15 cellular contexts compared by ENCODE assay signal in the genomic region with DNA sequence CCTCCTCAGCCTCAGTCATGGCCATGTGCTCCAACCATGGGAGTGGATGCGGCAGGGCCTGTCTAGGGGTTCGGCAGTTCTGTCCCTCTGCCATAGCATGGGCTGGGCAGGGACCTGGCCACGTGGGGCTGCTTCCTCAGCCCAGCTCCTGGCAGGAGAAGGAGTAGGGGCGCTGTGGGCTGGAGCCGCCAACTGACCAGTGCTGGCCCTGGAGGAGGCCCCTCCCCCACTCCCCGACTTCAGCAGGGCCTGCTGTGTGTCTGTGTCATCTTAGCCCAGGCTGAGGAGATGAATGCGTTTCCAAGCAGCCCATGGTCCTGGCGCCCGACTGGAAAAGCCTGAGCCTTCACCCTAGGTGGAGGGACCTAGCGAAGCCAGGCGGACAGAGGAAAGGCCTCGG.
"Had no signal": no experiment of that assay in that cellular context is flagged by ENCODE, and none has a peak within 500 bp of the region (broad histone marks: within the 10 kb centered on the region; RNA-seq: fewer than 3 reads in every experiment).

No MANE protein-coding gene starts in this region.

- H3K36me3 Mint-ChIP-seq: activated naive CD4-positive, alpha-beta T cell treated with anti-CD3 and anti-CD28 coated beads, Interleukin-2, amount 50 U/mL, for 24 hours; natural killer cell treated with Interleukin-12 subunit alpha and Interleukin-12 subunit beta and Interleukin-15 and Interleukin-18, amount 100 ng/mL, for 72 hours had no signal

- H3K9me3 ChIP-seq: left lung, thoracic aorta had no signal

- H3K9me3 Mint-ChIP-seq: activated naive CD4-positive, alpha-beta T cell treated with anti-CD3 and anti-CD28 coated beads, Interleukin-2, amount 50 U/mL, for 24 hours; activated T-helper 17 cell treated with anti-CD3 and anti-CD28 coated beads, Interleukin-2, amount 50 U/mL, for 72 hours; natural killer cell treated with Interleukin-12 subunit alpha and Interleukin-12 subunit beta and Interleukin-15 and Interleukin-18, amount 100 ng/mL, for 72 hours had no signal

- ATAC-seq: activated T-helper 17 cell treated with anti-CD3 and anti-CD28 coated beads, Interleukin-2, amount 50 U/mL, for 72 hours; left lung; natural killer cell treated with Interleukin-12 subunit alpha and Interleukin-12 subunit beta and Interleukin-15 and Interleukin-18, amount 100 ng/mL, for 72 hours had no signal

- H3K27me3 Mint-ChIP-seq: activated naive CD4-positive, alpha-beta T cell treated with anti-CD3 and anti-CD28 coated beads, Interleukin-2, amount 50 U/mL, for 24 hours; activated T-helper 17 cell treated with anti-CD3 and anti-CD28 coated beads, Interleukin-2, amount 50 U/mL, for 72 hours; natural killer cell treated with Interleukin-12 subunit alpha and Interleukin-12 subunit beta and Interleukin-15 and Interleukin-18, amount 100 ng/mL, for 72 hours had no signal

- DNase-seq: activated CD4-positive, alpha-beta T cell treated with anti-CD3 and anti-CD28 coated beads for 4 hours; activated CD8-positive, alpha-beta memory T cell treated with anti-CD3 and anti-CD28 coated beads for 24 hours; activated T-cell treated with anti-CD3 and anti-CD28 coated beads for 4 hours; amniotic stem cell; brain microvascular endothelial cell; foreskin melanocyte; left lung; stimulated activated CD4-positive, alpha-beta T cell treated with anti-CD3 and anti-CD28 coated beads, Interleukin-2, amount 100 ng/mL, for 48 hours; stimulated activated naive CD4-positive, alpha-beta T cell treated with Interleukin-2 at 50 U/mL for 16 hours; T-helper 1 cell had no signal

- H3K27me3 ChIP-seq: brain microvascular endothelial cell, left lung had no signal

- H3K27ac Mint-ChIP-seq: activated naive CD4-positive, alpha-beta T cell treated with anti-CD3 and anti-CD28 coated beads, Interleukin-2, amount 50 U/mL, for 24 hours; activated T-helper 17 cell treated with anti-CD3 and anti-CD28 coated beads, Interleukin-2, amount 50 U/mL, for 72 hours; natural killer cell treated with Interleukin-12 subunit alpha and Interleukin-12 subunit beta and Interleukin-15 and Interleukin-18, amount 100 ng/mL, for 72 hours had no signal

- H3K27ac ChIP-seq: brain microvascular endothelial cell, left lung, thoracic aorta, VCaP had no signal

- H3K4me3 Mint-ChIP-seq: activated naive CD4-positive, alpha-beta T cell treated with anti-CD3 and anti-CD28 coated beads, Interleukin-2, amount 50 U/mL, for 24 hours; activated T-helper 17 cell treated with anti-CD3 and anti-CD28 coated beads, Interleukin-2, amount 50 U/mL, for 72 hours; natural killer cell treated with Interleukin-12 subunit alpha and Interleukin-12 subunit beta and Interleukin-15 and Interleukin-18, amount 100 ng/mL, for 72 hours had no signal
